Comparison of ENCODE assay signal across 30 cellular contexts in genomic region chr12:104496336-104496735, GRCh38. TPM values are rescaled to one million over a fixed set of nuclear protein-coding genes. Genes with fewer than 3 reads are reported as not detected.
DNase-seq lines count a peak whose midpoint lies in the region; ATAC-seq and TF ChIP-seq lines count a peak whose summit lies in the region.
"Had no signal": no experiment of that assay in that cellular context is flagged by ENCODE, and none has a peak within 500 bp of the region (broad histone marks: within the 10 kb centered on the region; RNA-seq: fewer than 3 reads in every experiment).

No MANE protein-coding gene starts in this region.

- H3K4me1 Mint-ChIP-seq in CD4-positive, CD25-positive, alpha-beta regulatory T cell = peaks cover 54 to 98% (median 81%) of the 10 kb centered on the region in 4 donors
- H3K4me1 Mint-ChIP-seq in activated CD4-positive, alpha-beta memory T cell treated with anti-CD3 and anti-CD28 coated beads, Interleukin-2, amount 10 ng/mL, durations not matched to agents 7 days and 5 days = peaks cover 94% of the 10 kb centered on the region
- peaks cover 61 to 97% (median 86%) of the 10 kb centered on the region in 3 donors for H3K4me1 Mint-ChIP-seq in naive B cell
- peaks cover 78% of the 10 kb centered on the region for H3K4me1 Mint-ChIP-seq in activated T-helper 2 cell treated with anti-CD3 and anti-CD28 coated beads, Interferon-gamma antibody, Interleukin-2, Interleukin-4, amounts not matched to agents 10 μg/mL and 5 μg/mL and 100 μg/mL, durations not matched to agents 14 hours and 24 hours and 36 hours (ENCODE audit: low read depth)

- no peaks in the 10 kb centered on the region for H3K27me3 ChIP-seq in CD4-positive, CD25-positive, alpha-beta regulatory T cell (ENCODE audit: control insufficient read depth, insufficient read depth, low read length)
- no peaks in the 10 kb centered on the region for H3K27me3 ChIP-seq in DND-41 (ENCODE audit: insufficient read depth, low read length, poor library complexity)
- H3K27me3 ChIP-seq in ascending aorta = no peaks in the 10 kb centered on the region
- H3K27me3 ChIP-seq: body of pancreas, gastrocnemius medialis, neural progenitor cell, SJCRH30, stomach, tibial nerve had no signal

- no peaks in the 10 kb centered on the region for H3K9me3 Mint-ChIP-seq in CD4-positive, CD25-positive, alpha-beta regulatory T cell
- H3K9me3 Mint-ChIP-seq in activated CD4-positive, alpha-beta memory T cell treated with anti-CD3 and anti-CD28 coated beads, Interleukin-2, amount 10 ng/mL, durations not matched to agents 7 days and 5 days = no peaks in the 10 kb centered on the region
- H3K9me3 Mint-ChIP-seq in naive B cell = no peaks in the 10 kb centered on the region
- H3K9me3 Mint-ChIP-seq in activated T-helper 2 cell treated with anti-CD3 and anti-CD28 coated beads, Interferon-gamma antibody, Interleukin-2, Interleukin-4, amounts not matched to agents 10 μg/mL and 5 μg/mL and 100 μg/mL, durations not matched to agents 14 hours and 24 hours and 36 hours = no peaks in the 10 kb centered on the region
- H3K9me3 Mint-ChIP-seq: HFFc6, neural progenitor cell, WTC11 had no signal

- peak overlapping the region; percentile 66 for H3K4me3 ChIP-seq in CD4-positive, CD25-positive, alpha-beta regulatory T cell (ENCODE audit: low read depth, low read length)
- H3K4me3 ChIP-seq in DND-41 (ENCODE audit: low read depth in 1 of 2, low read length in 2 of 2) = no peak overlapping the region
- H3K4me3 ChIP-seq in ascending aorta = no peak overlapping the region
- H3K4me3 ChIP-seq: body of pancreas, gastrocnemius medialis, GM23248, lower lobe of right lung, neural progenitor cell, SJCRH30, stomach, tibial nerve had no signal

- CTCF ChIA-PET in activated CD4-positive, alpha-beta memory T cell treated with anti-CD3 and anti-CD28 coated beads, Interleukin-2, amount 10 ng/mL, durations not matched to agents 7 days and 5 days (lab: Charles Lee) = no interaction called here

- no peak overlapping the region for H2AFZ ChIP-seq in DND-41 (ENCODE audit: low read depth, low read length)
- H2AFZ ChIP-seq: GM23248, neural progenitor cell had no signal

- H4K20me1 ChIP-seq in DND-41 (ENCODE audit: insufficient read depth, low read length) = peaks cover 67% of the 10 kb centered on the region

- peak overlapping the region; percentile 96 to 98 (median 98) for H3K27ac Mint-ChIP-seq in CD4-positive, CD25-positive, alpha-beta regulatory T cell
- peak overlapping the region; percentile 78 for H3K27ac Mint-ChIP-seq in activated CD4-positive, alpha-beta memory T cell treated with anti-CD3 and anti-CD28 coated beads, Interleukin-2, amount 10 ng/mL, durations not matched to agents 7 days and 5 days
- peak overlapping the region in 4 of 6 donors; percentile 9 to 75 (median 35) for H3K27ac Mint-ChIP-seq in naive B cell
- no peak overlapping the region for H3K27ac Mint-ChIP-seq in activated T-helper 2 cell treated with anti-CD3 and anti-CD28 coated beads, Interferon-gamma antibody, Interleukin-2, Interleukin-4, amounts not matched to agents 10 μg/mL and 5 μg/mL and 100 μg/mL, durations not matched to agents 14 hours and 24 hours and 36 hours
- H3K27ac Mint-ChIP-seq: HFFc6, neural progenitor cell had no signal

- intact Hi-C loops in ascending aorta (cut with DNase I) = no loop called here
- intact Hi-C loops in activated T-helper 2 cell treated with anti-CD3 and anti-CD28 coated beads, Interferon-gamma antibody, Interleukin-2, Interleukin-4, amounts not matched to agents 10 μg/mL and 5 μg/mL and 100 μg/mL, durations not matched to agents 14 hours and 24 hours and 36 hours (cut with micrococcal nuclease) = loop anchor here (5.0 to 10.0 kb wide), 2 partner anchors 176 to 558 kb away; no protein-coding TSS in a partner anchor

- peak overlapping the region in 2 of 4 donors; percentile 56 to 68 for H3K4me3 Mint-ChIP-seq in CD4-positive, CD25-positive, alpha-beta regulatory T cell
- no peak overlapping the region for H3K4me3 Mint-ChIP-seq in activated CD4-positive, alpha-beta memory T cell treated with anti-CD3 and anti-CD28 coated beads, Interleukin-2, amount 10 ng/mL, durations not matched to agents 7 days and 5 days
- no peak overlapping the region for H3K4me3 Mint-ChIP-seq in naive B cell
- H3K4me3 Mint-ChIP-seq in activated T-helper 2 cell treated with anti-CD3 and anti-CD28 coated beads, Interferon-gamma antibody, Interleukin-2, Interleukin-4, amounts not matched to agents 10 μg/mL and 5 μg/mL and 100 μg/mL, durations not matched to agents 14 hours and 24 hours and 36 hours (ENCODE audit: low read depth) = no peak overlapping the region
- H3K4me3 Mint-ChIP-seq: HFFc6, neural progenitor cell, WTC11 had no signal

- DNase-seq in CD4-positive, CD25-positive, alpha-beta regulatory T cell = no peak
- no peak for DNase-seq in DND-41
- DNase-seq in activated CD4-positive, alpha-beta memory T cell treated with anti-CD3 and anti-CD28 coated beads, Interleukin-2, amount 10 ng/mL, durations not matched to agents 7 days and 5 days = no peak
- DNase-seq in naive B cell = no peak
- no peak for DNase-seq in ascending aorta (ENCODE audit: low spot score in 2 of 2)
- no peak for DNase-seq in activated CD4-positive, alpha-beta T cell treated with anti-CD3 and anti-CD28 coated beads, Interleukin-2, amount 50 U/mL, for 4 hours
- DNase-seq in activated T-helper 2 cell treated with anti-CD3 and anti-CD28 coated beads, Interferon-gamma antibody, Interleukin-2, Interleukin-4, amounts not matched to agents 10 μg/mL and 5 μg/mL and 100 μg/mL, durations not matched to agents 14 hours and 24 hours and 36 hours (ENCODE audit: low spot score) = no peak
- DNase-seq: activated CD4-positive, alpha-beta T cell treated with anti-CD3 and anti-CD28 coated beads, Interleukin-2, amount 50 U/mL, for 48 hours; activated gamma-delta T cell; body of pancreas; effector CD8-positive, alpha-beta T cell; gastrocnemius medialis; GDM1; HFFc6; islet precursor cell; lower lobe of right lung; MM.1S; NCI-H1417 treated with DMSO at 0.1 percent for 48 hours; NCI-H2107; NCI-H446; NK-92 treated with Interleukin-12 subunit alpha and Interleukin-12 subunit beta, amount 100 ng/mL, for 24 hours; stimulated activated CD4-positive, alpha-beta T cell treated with anti-CD3 and anti-CD28 coated beads, Interleukin-15, amount 100 ng/mL, for 24 hours; stomach; T1000 had no signal

- H3K27me3 Mint-ChIP-seq in CD4-positive, CD25-positive, alpha-beta regulatory T cell = no peaks in the 10 kb centered on the region
- H3K27me3 Mint-ChIP-seq in activated CD4-positive, alpha-beta memory T cell treated with anti-CD3 and anti-CD28 coated beads, Interleukin-2, amount 10 ng/mL, durations not matched to agents 7 days and 5 days = no peaks in the 10 kb centered on the region
- no peaks in the 10 kb centered on the region for H3K27me3 Mint-ChIP-seq in naive B cell
- H3K27me3 Mint-ChIP-seq in activated T-helper 2 cell treated with anti-CD3 and anti-CD28 coated beads, Interferon-gamma antibody, Interleukin-2, Interleukin-4, amounts not matched to agents 10 μg/mL and 5 μg/mL and 100 μg/mL, durations not matched to agents 14 hours and 24 hours and 36 hours (ENCODE audit: low read depth) = no peaks in the 10 kb centered on the region

- peaks cover 99% of the 10 kb centered on the region for H3K4me1 ChIP-seq in CD4-positive, CD25-positive, alpha-beta regulatory T cell (ENCODE audit: control insufficient read depth, insufficient read depth, low read length, poor library complexity, severe bottlenecking)
- peaks cover 91% of the 10 kb centered on the region for H3K4me1 ChIP-seq in DND-41 (ENCODE audit: insufficient read depth, low read length)
- H3K4me1 ChIP-seq in ascending aorta = peaks cover 0 to 17% of the 10 kb centered on the region in 2 donors

- no peak for ATAC-seq in CD4-positive, CD25-positive, alpha-beta regulatory T cell (ENCODE audit: low read depth in 2 of 2)
- no peak for ATAC-seq in DND-41 (ENCODE audit: insufficient read depth, low read depth)
- no peak for ATAC-seq in naive B cell (ENCODE audit: low read depth in 2 of 2)
- ATAC-seq: body of pancreas, gastrocnemius medialis, lower lobe of right lung, Panc1, WTC11 had no signal

- H3K9ac ChIP-seq in DND-41 (ENCODE audit: low read depth, low read length) = no peak overlapping the region
- H3K9ac ChIP-seq: GM23248, neural progenitor cell had no signal

- H3K4me2 ChIP-seq in DND-41 (ENCODE audit: insufficient read depth, low read length) = no peak overlapping the region
- H3K4me2 ChIP-seq: neural progenitor cell had no signal

- peak overlapping the region; percentile 89 for H3K27ac ChIP-seq in CD4-positive, CD25-positive, alpha-beta regulatory T cell (ENCODE audit: insufficient read depth, low read length, poor library complexity, severe bottlenecking)
- H3K27ac ChIP-seq in DND-41 (ENCODE audit: low read length) (peak overlapping the region; percentile 86), ascending aorta (peak overlapping the region in 1 of 2 donors; percentile 62)
- H3K27ac ChIP-seq: body of pancreas, gastrocnemius medialis, GM23248, lower lobe of right lung, neural progenitor cell, SJCRH30, stomach had no signal

- no peaks in the 10 kb centered on the region for H3K9me3 ChIP-seq in CD4-positive, CD25-positive, alpha-beta regulatory T cell (ENCODE audit: control insufficient read depth in 2 of 2, low read length in 2 of 2)
- H3K9me3 ChIP-seq in DND-41 (ENCODE audit: insufficient read depth, low read length, severe bottlenecking) = no peaks in the 10 kb centered on the region
- no peaks in the 10 kb centered on the region for H3K9me3 ChIP-seq in ascending aorta
- H3K9me3 ChIP-seq: body of pancreas, gastrocnemius medialis, lower lobe of right lung, SJCRH30, stomach, tibial nerve had no signal

- TF ChIP-seq CTCF in DND-41 (IDR thresholded peaks at IDR 0.05; ENCODE audit: borderline replicate concordance, extremely low read depth, low read length, poor library complexity, severe bottlenecking) = no peak
- no peak for TF ChIP-seq CTCF in ascending aorta (IDR thresholded peaks at IDR 0.05)

- POLR2A ChIA-PET in activated CD4-positive, alpha-beta memory T cell treated with anti-CD3 and anti-CD28 coated beads, Interleukin-2, amount 10 ng/mL, durations not matched to agents 7 days and 5 days (lab: Charles Lee) = interaction anchor here (0.7 to 1.5 kb wide), 2 partner anchors 38 to 518 kb away, joined by 3 to 4 read pairs; no protein-coding TSS in a partner anchor

- H3K36me3 ChIP-seq in CD4-positive, CD25-positive, alpha-beta regulatory T cell (ENCODE audit: control insufficient read depth, insufficient read depth, low read length) = no peaks in the 10 kb centered on the region
- H3K36me3 ChIP-seq in DND-41 (ENCODE audit: insufficient read depth, low read length) (peaks cover 66% of the 10 kb centered on the region), ascending aorta (no peaks in the 10 kb centered on the region)
- H3K36me3 ChIP-seq: gastrocnemius medialis, lower lobe of right lung, neural progenitor cell, stomach, tibial nerve had no signal

- H3K79me2 ChIP-seq in DND-41 (ENCODE audit: insufficient read depth, low read length) = peaks cover 97% of the 10 kb centered on the region

- peaks cover 34% of the 10 kb centered on the region for H3K36me3 Mint-ChIP-seq in CD4-positive, CD25-positive, alpha-beta regulatory T cell
- peaks cover 60% of the 10 kb centered on the region for H3K36me3 Mint-ChIP-seq in activated CD4-positive, alpha-beta memory T cell treated with anti-CD3 and anti-CD28 coated beads, Interleukin-2, amount 10 ng/mL, durations not matched to agents 7 days and 5 days (ENCODE audit: low read depth)
- peaks cover 11 to 12% of the 10 kb centered on the region in 2 donors for H3K36me3 Mint-ChIP-seq in naive B cell
- peaks cover 36% of the 10 kb centered on the region for H3K36me3 Mint-ChIP-seq in activated T-helper 2 cell treated with anti-CD3 and anti-CD28 coated beads, Interferon-gamma antibody, Interleukin-2, Interleukin-4, amounts not matched to agents 10 μg/mL and 5 μg/mL and 100 μg/mL, durations not matched to agents 14 hours and 24 hours and 36 hours (ENCODE audit: low read depth)
- H3K36me3 Mint-ChIP-seq: WTC11 had no signal

RNA-seq across cellular contexts. Expression of gene CHST11, which starts 39.6 kb away (rescaled TPM):
- total RNA-seq in CD4-positive, CD25-positive, alpha-beta regulatory T cell = 192 TPM
- polyA plus RNA-seq in CD4-positive, CD25-positive, alpha-beta regulatory T cell = 100 to 1,000 TPM in 2 of 4 donors, 10 to 100 TPM in 2; 70.2 to 114 (median 99.5) TPM
- total RNA-seq in activated CD4-positive, alpha-beta memory T cell treated with anti-CD3 and anti-CD28 coated beads, Interleukin-2, amount 10 ng/mL, durations not matched to agents 7 days and 5 days = 100 to 1,000 TPM; 124 to 125 TPM
- polyA plus RNA-seq in naive B cell (ENCODE audit: low read depth in 6 of 6) = 10 to 100 TPM; 39.8 to 63.6 (median 58.6) TPM
- 63.2 TPM for total RNA-seq in ascending aorta
- total RNA-seq in activated T-helper 2 cell treated with anti-CD3 and anti-CD28 coated beads, Interferon-gamma antibody, Interleukin-2, Interleukin-4, amounts not matched to agents 10 μg/mL and 5 μg/mL and 100 μg/mL, durations not matched to agents 14 hours and 24 hours and 36 hours = 41.0 and 50.6 TPM in 2 replicates
